In genomic region chr5:150562832-150563231, GRCh38 we compare ENCODE assay signal across 8 cellular contexts. TPM values are rescaled to one million over a fixed set of nuclear protein-coding genes. Genes with fewer than 3 reads are reported as not detected.
DNase-seq lines count a peak whose midpoint lies in the region; ATAC-seq, FAIRE-seq and TF ChIP-seq lines count a peak whose summit lies in the region.

No MANE protein-coding gene starts in this region.

- TF ChIP-seq CTCF in A673 (conservative IDR thresholded peaks at IDR 0.05; ENCODE audit: low read depth, low read length), result peak; percentile 75
- TF ChIP-seq CTCF in brain microvascular endothelial cell (IDR thresholded peaks at IDR 0.05; ENCODE audit: low read depth, low read length, missing control alignments), result peak; percentile 54

- POLR2A ChIA-PET in A673 (lab: Charles Lee; ENCODE audit: low non-redundant PET), result no interaction called here

- H3K27ac ChIP-seq in A673 (ENCODE audit: low read depth, low read length, poor library complexity, severe bottlenecking), result no peak overlapping the region
- no peak overlapping the region for H3K27ac ChIP-seq in brain microvascular endothelial cell

- no peak for ATAC-seq in HG02885 (IDR thresholded peaks at IDR 0.05; ENCODE audit: poor library complexity, unreplicated experiment)

- intact Hi-C loops in A673 (cut with micrococcal nuclease; ENCODE audit: unreplicated experiment), result loop anchor here (2.0 to 10.0 kb wide), 4 partner anchors 106 to 592 kb away; partner anchors contain the start of genes ANXA6 and RBM22

- DNase-seq in A673 (ENCODE audit: low spot score), result peak; percentile 80
- DNase-seq in NCI-H446 treated with DMSO at 0.1 percent for 48 hours (lab: John Stamatoyannopoulos, UW), result peak; percentile 1
- DNase-seq in brain microvascular endothelial cell, result peak; percentile 64
- DNase-seq in myocyte (ENCODE audit: low read depth), result peak; percentile 63
- no peak for DNase-seq in globus pallidus (ENCODE audit: low spot score)
- DNase-seq in activated CD4-positive, CD25-positive, alpha-beta regulatory T cell treated with anti-CD3 and anti-CD28 coated beads, Interleukin-2, amount 50 U/mL, for 72 hours, result no peak

- in situ Hi-C loops in brain microvascular endothelial cell (cut with HindIII; ENCODE audit: low pct_ligation_motif_present, low sequenced_read_pairs), result loop anchor here (25.0 kb wide), 1 partner anchor 99 kb away; the partner anchor contains the start of gene MYOZ3

- H3K4me3 ChIP-seq in A673 (ENCODE audit: low read depth, low read length, poor library complexity, severe bottlenecking) (no peak overlapping the region), brain microvascular endothelial cell (ENCODE audit: low read depth, low read length) (no peak overlapping the region)

- H3K4me1 ChIP-seq in A673 (ENCODE audit: insufficient read depth, low read length, poor library complexity, severe bottlenecking), result no peaks in the 10 kb centered on the region

- H3K36me3 ChIP-seq in A673 (ENCODE audit: insufficient read depth, low read length, poor library complexity, severe bottlenecking) (no peaks in the 10 kb centered on the region), brain microvascular endothelial cell (replicated peaks) (no peaks in the 10 kb centered on the region)

- H3K9me3 ChIP-seq in A673 (ENCODE audit: low read depth, low read length, poor library complexity, severe bottlenecking), result no peaks in the 10 kb centered on the region

- CTCF ChIA-PET in A673 (lab: Charles Lee), result no interaction called here

- H3K27me3 ChIP-seq in A673 (replicated peaks; ENCODE audit: insufficient read depth, low read depth, low read length, poor library complexity) (no peaks in the 10 kb centered on the region), brain microvascular endothelial cell (replicated peaks) (no peaks in the 10 kb centered on the region)

- peak; percentile 92 for FAIRE-seq in G401.6 (lab: Jason Lieb, UNC)

- no TSS peak for BruUV-seq in A673 (replicated peaks; lab: Mats Ljungman, UMichigan)

RNA-seq across cellular contexts. Expression of gene NDST1, which starts 54.9 kb away (rescaled TPM):
- total RNA-seq in A673 (2021), result 44.0 and 46.7 TPM in 2 replicates
- 73.7 and 105 TPM in 2 replicates for total RNA-seq in myocyte
- 353 TPM for polyA plus RNA-seq in myocyte (2012)

Comparison
In these comparisons a context has a peak if more than half of its experiments do, and no peak if none do; other contexts are left out.
1. DNase-seq: peak in A673 (single experiment), NCI-H446 treated with DMSO at 0.1 percent for 48 hours (single experiment), brain microvascular endothelial cell (single experiment) and myocyte (single experiment); none in globus pallidus (single experiment) and activated CD4-positive, CD25-positive, alpha-beta regulatory T cell treated with anti-CD3 and anti-CD28 coated beads, Interleukin-2, amount 50 U/mL, for 72 hours (single experiment).